ENCODE assay signal across 10 cellular contexts in genomic region chr9:107711528-107711927, GRCh38.
A peak's percentile ranks its signal among the peaks of the same experiment; 100 is the strongest.
DNase-seq lines count a peak whose midpoint lies in the region; ATAC-seq, FAIRE-seq and TF ChIP-seq lines count a peak whose summit lies in the region.
"Had no signal": no experiment of that assay in that cellular context is flagged by ENCODE, and none has a peak within 500 bp of the region (broad histone marks: within the 10 kb centered on the region; RNA-seq: fewer than 3 reads in every experiment).

No MANE protein-coding gene starts in this region.

- no peaks in the 10 kb centered on the region for H3K27me3 ChIP-seq in right atrium auricular region
- no peaks in the 10 kb centered on the region for H3K27me3 ChIP-seq in aorta (ENCODE audit: control insufficient read depth in 1 of 2, insufficient read depth in 2 of 2, low read length in 1 of 2)
- H3K27me3 ChIP-seq: dorsolateral prefrontal cortex had no signal

- intact Hi-C loops in left cardiac atrium (cut with DNase I) = no loop called here
- intact Hi-C loops in aorta (cut with DNase I) = no loop called here

- H3K4me1 ChIP-seq in right atrium auricular region (peaks cover 0 to 20% of the 10 kb centered on the region in 2 donors), aorta (ENCODE audit: control insufficient read depth in 1 of 2, insufficient read depth in 2 of 2, low read length in 2 of 2) (no peaks in the 10 kb centered on the region)

- no peak for TF ChIP-seq CTCF in right atrium auricular region (IDR thresholded peaks at IDR 0.05)

- no peak for FAIRE-seq in GM19239 (lab: Jason Lieb, UNC)

- no peaks in the 10 kb centered on the region for H3K36me3 ChIP-seq in right atrium auricular region
- no peaks in the 10 kb centered on the region for H3K36me3 ChIP-seq in aorta (ENCODE audit: control insufficient read depth in 1 of 2, insufficient read depth in 2 of 2, low read length in 1 of 2)

- H3K27ac ChIP-seq in right atrium auricular region = no peak overlapping the region
- H3K27ac ChIP-seq in aorta (ENCODE audit: low read depth in 1 of 2, low read length in 2 of 2) = no peak overlapping the region
- H3K27ac ChIP-seq: C4-2B, dorsolateral prefrontal cortex had no signal

- no peaks in the 10 kb centered on the region for H3K9me3 ChIP-seq in right atrium auricular region
- no peaks in the 10 kb centered on the region for H3K9me3 ChIP-seq in aorta (ENCODE audit: control insufficient read depth, low read length)

- ATAC-seq in left cardiac atrium (peak in 1 of 2 donors; percentile 53), aorta (ENCODE audit: low FRiP score) (no peak), HG03175 (IDR thresholded peaks at IDR 0.05; ENCODE audit: unreplicated experiment) (no peak), GM21528 (IDR thresholded peaks at IDR 0.05; ENCODE audit: low FRiP score, unreplicated experiment) (no peak)

- 23% methylated on average over 6 of the region's 6 CpGs for WGBS in aorta, 2 donors

- DNase-seq in left cardiac atrium (peak; percentile 51), right atrium auricular region (ENCODE audit: low spot score) (no peak), RPMI7951 (ENCODE audit: low read depth) (peak; percentile 99), fibroblast of peridontal ligament (ENCODE audit: extremely low read depth) (peak; percentile 92), aorta (peak; percentile 65 to 80), GM19239 (ENCODE audit: insufficient read length, low spot score) (no peak)

- H3K4me3 ChIP-seq in right atrium auricular region (no peak overlapping the region), aorta (ENCODE audit: low read length in 2 of 2) (no peak overlapping the region)
- H3K4me3 ChIP-seq: dorsolateral prefrontal cortex had no signal

Comparison
In these comparisons a context has a peak if more than half of its experiments do, and no peak if none do; other contexts are left out.
1. DNase-seq: peak in left cardiac atrium (single experiment), RPMI7951 (single experiment), fibroblast of peridontal ligament (single experiment) and aorta (2 of 2); none in right atrium auricular region (single experiment) and GM19239 (single experiment).